ENCODE assay signal across 1 cellular context in the genomic region with DNA sequence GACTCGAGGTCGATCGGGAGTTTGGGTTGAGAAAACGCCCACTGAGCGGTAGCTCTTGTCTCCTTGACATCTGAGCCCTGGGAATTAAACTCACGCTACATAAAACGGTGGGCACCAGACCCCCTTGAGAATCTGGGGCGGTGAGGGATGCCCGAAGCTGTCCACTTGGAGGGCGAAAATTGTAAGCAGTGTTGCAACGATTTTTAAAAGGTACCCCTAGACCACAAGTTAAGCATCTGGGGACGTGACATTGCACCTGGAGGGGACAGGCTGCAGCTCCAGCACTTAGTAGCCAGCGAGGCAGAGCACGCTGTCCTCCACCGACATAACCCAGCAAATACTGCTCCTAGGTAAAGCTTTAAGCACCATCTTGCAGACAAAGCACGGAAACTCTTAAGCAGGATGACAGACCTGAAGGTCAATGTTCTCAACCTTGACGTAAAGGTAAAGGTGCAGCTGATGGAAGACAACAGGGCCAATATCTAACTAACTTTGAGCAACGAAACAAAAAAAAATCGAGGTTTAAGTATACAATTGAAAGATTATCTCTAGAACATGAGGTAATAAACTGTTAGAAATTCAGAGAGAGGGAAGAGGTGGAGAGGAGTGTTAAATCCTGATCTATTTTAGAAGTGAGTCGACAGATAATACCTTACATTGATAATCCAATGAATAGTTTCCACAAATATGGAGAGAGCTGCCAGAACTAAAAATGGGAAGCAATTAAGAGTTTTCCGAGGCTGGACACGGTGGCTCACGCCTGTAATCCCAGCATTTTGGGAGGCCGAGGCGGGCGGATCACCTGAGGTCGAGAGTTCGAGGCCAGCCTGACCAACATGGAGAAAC.
A peak's percentile ranks its signal among the peaks of the same experiment; 100 is the strongest.
TF ChIP-seq lines count a peak whose summit lies in the region.

No MANE protein-coding gene starts in this region.

TF ChIP-seq in HepG2, 621 proteins besides CTCF, POLR2A, EP300 and RAD21 (continued from another document and continues in another):
- TF ChIP-seq YY1 (IDR thresholded peaks at IDR 0.05; ENCODE audit: insufficient read depth, insufficient replicate concordance, low read depth, low read length) (peak; percentile 15), TCF7L2 (IDR thresholded peaks at IDR 0.05; ENCODE audit: low read depth, low read length) (no peak), ZNF543 (CRISPR knock-in tag; IDR thresholded peaks at IDR 0.05) (peak; percentile 65), TRIM24 (CRISPR knock-in tag; IDR thresholded peaks at IDR 0.05) (no peak), ZNF530 (CRISPR knock-in tag; IDR thresholded peaks at IDR 0.05; ENCODE audit: low read depth) (no peak), ZNF44 (CRISPR knock-in tag; IDR thresholded peaks at IDR 0.05) (no peak; the same call in 1 of the 2 replicates), GABPA (IDR thresholded peaks at IDR 0.05; ENCODE audit: low read depth, low read length) (no peak), GABPA (CRISPR knock-in tag; IDR thresholded peaks at IDR 0.05; ENCODE audit: low read depth) (no peak), SNAPC2 (CRISPR knock-in tag; IDR thresholded peaks at IDR 0.05) (no peak), ZNF615 (CRISPR knock-in tag; IDR thresholded peaks at IDR 0.05; ENCODE audit: borderline replicate concordance) (0 out of 2 replicates have a peak, but pooled peaks have one; percentile 79), SOX6 (IDR thresholded peaks at IDR 0.05) (no peak), SOX6 (CRISPR knock-in tag; IDR thresholded peaks at IDR 0.05) (peak; percentile 50; the same call in 1 of the 2 replicates), ZNF724P (CRISPR knock-in tag; IDR thresholded peaks at IDR 0.05; ENCODE audit: borderline replicate concordance) (no peak), ZNF34 (CRISPR knock-in tag; IDR thresholded peaks at IDR 0.05; ENCODE audit: borderline replicate concordance) (no peak), ZNF670 (CRISPR knock-in tag; IDR thresholded peaks at IDR 0.05; ENCODE audit: borderline replicate concordance) (no peak), ELF4 (CRISPR knock-in tag; IDR thresholded peaks at IDR 0.05; ENCODE audit: borderline replicate concordance) (no peak), ZNF598 (CRISPR knock-in tag; IDR thresholded peaks at IDR 0.05; ENCODE audit: borderline replicate concordance) (peak; percentile 80; the same call in 1 of the 2 replicates), ZNF556 (CRISPR knock-in tag; IDR thresholded peaks at IDR 0.05; ENCODE audit: borderline replicate concordance) (no peak; the same call in 1 of the 2 replicates), ZNF678 (CRISPR knock-in tag; IDR thresholded peaks at IDR 0.05) (0 out of 2 replicates have a peak, but pooled peaks have one; percentile 68), HOXA3 (CRISPR knock-in tag; IDR thresholded peaks at IDR 0.05) (0 out of 2 replicates have a peak, but pooled peaks have one; percentile 11), EED (CRISPR knock-in tag; IDR thresholded peaks at IDR 0.05) (no peak), ZNF460 (CRISPR knock-in tag; IDR thresholded peaks at IDR 0.05; ENCODE audit: borderline replicate concordance) (peak; percentile 86; the same call in 1 of the 2 replicates), ZNF746 (CRISPR knock-in tag; IDR thresholded peaks at IDR 0.05) (no peak; the same call in 1 of the 2 replicates), RARG (CRISPR knock-in tag; IDR thresholded peaks at IDR 0.05; ENCODE audit: low read depth) (no peak), ZNF256 (CRISPR knock-in tag; conservative IDR thresholded peaks at IDR 0.05) (no peak), ZNF251 (CRISPR knock-in tag; IDR thresholded peaks at IDR 0.05) (peak; percentile 31; the same call in 1 of the 2 replicates), DPF2 (CRISPR knock-in tag; IDR thresholded peaks at IDR 0.05; ENCODE audit: borderline replicate concordance, low read depth) (peak; percentile 20; the same call in 1 of the 2 replicates), EHMT2 (IDR thresholded peaks at IDR 0.05; ENCODE audit: borderline replicate concordance, low read depth, low read length) (no peak), ZNF788 (CRISPR knock-in tag; IDR thresholded peaks at IDR 0.05; ENCODE audit: borderline replicate concordance) (peak; percentile 83; the same call in 1 of the 2 replicates)
- TF ChIP-seq, protein P1, sequence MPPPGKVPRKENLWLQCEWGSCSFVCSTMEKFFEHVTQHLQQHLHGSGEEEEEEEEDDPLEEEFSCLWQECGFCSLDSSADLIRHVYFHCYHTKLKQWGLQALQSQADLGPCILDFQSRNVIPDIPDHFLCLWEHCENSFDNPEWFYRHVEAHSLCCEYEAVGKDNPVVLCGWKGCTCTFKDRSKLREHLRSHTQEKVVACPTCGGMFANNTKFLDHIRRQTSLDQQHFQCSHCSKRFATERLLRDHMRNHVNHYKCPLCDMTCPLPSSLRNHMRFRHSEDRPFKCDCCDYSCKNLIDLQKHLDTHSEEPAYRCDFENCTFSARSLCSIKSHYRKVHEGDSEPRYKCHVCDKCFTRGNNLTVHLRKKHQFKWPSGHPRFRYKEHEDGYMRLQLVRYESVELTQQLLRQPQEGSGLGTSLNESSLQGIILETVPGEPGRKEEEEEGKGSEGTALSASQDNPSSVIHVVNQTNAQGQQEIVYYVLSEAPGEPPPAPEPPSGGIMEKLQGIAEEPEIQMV (CRISPR knock-in tag; IDR thresholded peaks at IDR 0.05; ENCODE audit: low read depth): peak; percentile 18; the same call in 1 of the 2 replicates
- TF ChIP-seq, protein P2, sequence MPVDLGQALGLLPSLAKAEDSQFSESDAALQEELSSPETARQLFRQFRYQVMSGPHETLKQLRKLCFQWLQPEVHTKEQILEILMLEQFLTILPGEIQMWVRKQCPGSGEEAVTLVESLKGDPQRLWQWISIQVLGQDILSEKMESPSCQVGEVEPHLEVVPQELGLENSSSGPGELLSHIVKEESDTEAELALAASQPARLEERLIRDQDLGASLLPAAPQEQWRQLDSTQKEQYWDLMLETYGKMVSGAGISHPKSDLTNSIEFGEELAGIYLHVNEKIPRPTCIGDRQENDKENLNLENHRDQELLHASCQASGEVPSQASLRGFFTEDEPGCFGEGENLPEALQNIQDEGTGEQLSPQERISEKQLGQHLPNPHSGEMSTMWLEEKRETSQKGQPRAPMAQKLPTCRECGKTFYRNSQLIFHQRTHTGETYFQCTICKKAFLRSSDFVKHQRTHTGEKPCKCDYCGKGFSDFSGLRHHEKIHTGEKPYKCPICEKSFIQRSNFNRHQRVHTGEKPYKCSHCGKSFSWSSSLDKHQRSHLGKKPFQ (CRISPR knock-in tag; IDR thresholded peaks at IDR 0.05; ENCODE audit: insufficient replicate concordance): peak; percentile 63
- TF ChIP-seq, protein P3, sequence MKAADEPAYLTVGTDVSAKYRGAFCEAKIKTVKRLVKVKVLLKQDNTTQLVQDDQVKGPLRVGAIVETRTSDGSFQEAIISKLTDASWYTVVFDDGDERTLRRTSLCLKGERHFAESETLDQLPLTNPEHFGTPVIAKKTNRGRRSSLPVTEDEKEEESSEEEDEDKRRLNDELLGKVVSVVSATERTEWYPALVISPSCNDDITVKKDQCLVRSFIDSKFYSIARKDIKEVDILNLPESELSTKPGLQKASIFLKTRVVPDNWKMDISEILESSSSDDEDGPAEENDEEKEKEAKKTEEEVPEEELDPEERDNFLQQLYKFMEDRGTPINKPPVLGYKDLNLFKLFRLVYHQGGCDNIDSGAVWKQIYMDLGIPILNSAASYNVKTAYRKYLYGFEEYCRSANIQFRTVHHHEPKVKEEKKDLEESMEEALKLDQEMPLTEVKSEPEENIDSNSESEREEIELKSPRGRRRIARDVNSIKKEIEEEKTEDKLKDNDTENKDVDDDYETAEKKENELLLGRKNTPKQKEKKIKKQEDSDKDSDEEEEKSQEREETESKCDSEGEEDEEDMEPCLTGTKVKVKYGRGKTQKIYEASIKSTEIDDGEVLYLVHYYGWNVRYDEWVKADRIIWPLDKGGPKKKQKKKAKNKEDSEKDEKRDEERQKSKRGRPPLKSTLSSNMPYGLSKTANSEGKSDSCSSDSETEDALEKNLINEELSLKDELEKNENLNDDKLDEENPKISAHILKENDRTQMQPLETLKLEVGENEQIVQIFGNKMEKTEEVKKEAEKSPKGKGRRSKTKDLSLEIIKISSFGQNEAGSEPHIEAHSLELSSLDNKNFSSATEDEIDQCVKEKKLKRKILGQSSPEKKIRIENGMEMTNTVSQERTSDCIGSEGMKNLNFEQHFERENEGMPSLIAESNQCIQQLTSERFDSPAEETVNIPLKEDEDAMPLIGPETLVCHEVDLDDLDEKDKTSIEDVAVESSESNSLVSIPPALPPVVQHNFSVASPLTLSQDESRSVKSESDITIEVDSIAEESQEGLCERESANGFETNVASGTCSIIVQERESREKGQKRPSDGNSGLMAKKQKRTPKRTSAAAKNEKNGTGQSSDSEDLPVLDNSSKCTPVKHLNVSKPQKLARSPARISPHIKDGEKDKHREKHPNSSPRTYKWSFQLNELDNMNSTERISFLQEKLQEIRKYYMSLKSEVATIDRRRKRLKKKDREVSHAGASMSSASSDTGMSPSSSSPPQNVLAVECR (CRISPR knock-in tag; IDR thresholded peaks at IDR 0.05; ENCODE audit: borderline replicate concordance): no peak
- TF ChIP-seq, protein P4, sequence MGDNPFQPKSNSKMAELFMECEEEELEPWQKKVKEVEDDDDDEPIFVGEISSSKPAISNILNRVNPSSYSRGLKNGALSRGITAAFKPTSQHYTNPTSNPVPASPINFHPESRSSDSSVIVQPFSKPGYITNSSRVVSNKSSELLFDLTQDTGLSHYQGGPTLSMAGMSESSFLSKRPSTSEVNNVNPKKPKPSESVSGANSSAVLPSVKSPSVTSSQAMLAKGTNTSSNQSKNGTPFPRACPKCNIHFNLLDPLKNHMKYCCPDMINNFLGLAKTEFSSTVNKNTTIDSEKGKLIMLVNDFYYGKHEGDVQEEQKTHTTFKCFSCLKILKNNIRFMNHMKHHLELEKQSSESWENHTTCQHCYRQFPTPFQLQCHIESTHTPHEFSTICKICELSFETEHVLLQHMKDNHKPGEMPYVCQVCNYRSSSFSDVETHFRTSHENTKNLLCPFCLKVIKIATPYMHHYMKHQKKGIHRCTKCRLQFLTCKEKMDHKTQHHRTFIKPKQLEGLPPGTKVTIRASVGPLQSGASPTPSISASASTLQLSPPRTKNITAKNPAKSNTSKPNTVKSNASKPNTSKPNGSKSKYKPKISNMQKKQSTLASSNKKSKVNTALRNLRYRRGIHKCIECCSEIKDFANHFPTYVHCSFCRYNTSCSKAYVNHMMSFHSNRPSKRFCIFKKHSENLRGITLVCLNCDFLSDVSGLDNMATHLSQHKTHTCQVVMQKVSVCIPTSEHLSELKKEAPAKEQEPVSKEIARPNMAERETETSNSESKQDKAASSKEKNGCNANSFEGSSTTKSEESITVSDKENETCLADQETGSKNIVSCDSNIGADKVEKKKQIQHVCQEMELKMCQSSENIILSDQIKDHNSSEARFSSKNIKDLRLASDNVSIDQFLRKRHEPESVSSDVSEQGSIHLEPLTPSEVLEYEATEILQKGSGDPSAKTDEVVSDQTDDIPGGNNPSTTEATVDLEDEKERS (CRISPR knock-in tag; IDR thresholded peaks at IDR 0.05): no peak
- TF ChIP-seq, protein P5, sequence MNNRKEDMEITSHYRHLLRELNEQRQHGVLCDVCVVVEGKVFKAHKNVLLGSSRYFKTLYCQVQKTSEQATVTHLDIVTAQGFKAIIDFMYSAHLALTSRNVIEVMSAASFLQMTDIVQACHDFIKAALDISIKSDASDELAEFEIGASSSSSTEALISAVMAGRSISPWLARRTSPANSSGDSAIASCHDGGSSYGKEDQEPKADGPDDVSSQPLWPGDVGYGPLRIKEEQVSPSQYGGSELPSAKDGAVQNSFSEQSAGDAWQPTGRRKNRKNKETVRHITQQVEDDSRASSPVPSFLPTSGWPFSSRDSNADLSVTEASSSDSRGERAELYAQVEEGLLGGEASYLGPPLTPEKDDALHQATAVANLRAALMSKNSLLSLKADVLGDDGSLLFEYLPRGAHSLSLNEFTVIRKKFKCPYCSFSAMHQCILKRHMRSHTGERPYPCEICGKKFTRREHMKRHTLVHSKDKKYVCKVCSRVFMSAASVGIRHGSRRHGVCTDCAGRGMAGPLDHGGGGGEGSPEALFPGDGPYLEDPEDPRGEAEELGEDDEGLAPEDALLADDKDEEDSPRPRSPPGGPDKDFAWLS (CRISPR knock-in tag; IDR thresholded peaks at IDR 0.05; ENCODE audit: borderline replicate concordance): peak; percentile 73; the same call in 1 of the 2 replicates
- TF ChIP-seq, protein P6, sequence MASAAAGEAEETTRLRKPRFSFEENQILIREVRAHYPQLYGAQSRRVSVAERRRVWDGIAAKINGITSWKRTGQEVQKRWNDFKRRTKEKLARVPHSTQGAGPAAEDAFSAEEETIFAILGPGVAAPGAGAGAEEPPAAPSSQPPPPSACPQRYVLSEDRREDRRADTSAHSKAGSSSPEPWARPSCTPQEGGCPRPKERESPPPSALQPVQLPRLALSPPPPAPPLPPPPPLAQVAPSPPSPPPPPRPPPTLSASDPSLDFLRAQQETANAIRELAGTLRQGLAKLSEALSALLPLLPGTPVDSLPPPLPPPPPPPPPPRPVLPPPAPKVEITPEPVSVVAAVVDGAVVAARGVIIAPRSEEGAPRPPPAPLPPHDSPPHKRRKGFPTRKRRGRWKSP (CRISPR knock-in tag; IDR thresholded peaks at IDR 0.05): no peak; the same call in none of the 2 replicates
- TF ChIP-seq, protein P7, sequence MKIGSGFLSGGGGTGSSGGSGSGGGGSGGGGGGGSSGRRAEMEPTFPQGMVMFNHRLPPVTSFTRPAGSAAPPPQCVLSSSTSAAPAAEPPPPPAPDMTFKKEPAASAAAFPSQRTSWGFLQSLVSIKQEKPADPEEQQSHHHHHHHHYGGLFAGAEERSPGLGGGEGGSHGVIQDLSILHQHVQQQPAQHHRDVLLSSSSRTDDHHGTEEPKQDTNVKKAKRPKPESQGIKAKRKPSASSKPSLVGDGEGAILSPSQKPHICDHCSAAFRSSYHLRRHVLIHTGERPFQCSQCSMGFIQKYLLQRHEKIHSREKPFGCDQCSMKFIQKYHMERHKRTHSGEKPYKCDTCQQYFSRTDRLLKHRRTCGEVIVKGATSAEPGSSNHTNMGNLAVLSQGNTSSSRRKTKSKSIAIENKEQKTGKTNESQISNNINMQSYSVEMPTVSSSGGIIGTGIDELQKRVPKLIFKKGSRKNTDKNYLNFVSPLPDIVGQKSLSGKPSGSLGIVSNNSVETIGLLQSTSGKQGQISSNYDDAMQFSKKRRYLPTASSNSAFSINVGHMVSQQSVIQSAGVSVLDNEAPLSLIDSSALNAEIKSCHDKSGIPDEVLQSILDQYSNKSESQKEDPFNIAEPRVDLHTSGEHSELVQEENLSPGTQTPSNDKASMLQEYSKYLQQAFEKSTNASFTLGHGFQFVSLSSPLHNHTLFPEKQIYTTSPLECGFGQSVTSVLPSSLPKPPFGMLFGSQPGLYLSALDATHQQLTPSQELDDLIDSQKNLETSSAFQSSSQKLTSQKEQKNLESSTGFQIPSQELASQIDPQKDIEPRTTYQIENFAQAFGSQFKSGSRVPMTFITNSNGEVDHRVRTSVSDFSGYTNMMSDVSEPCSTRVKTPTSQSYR (CRISPR knock-in tag; IDR thresholded peaks at IDR 0.05; ENCODE audit: borderline replicate concordance): no peak
- TF ChIP-seq, protein P8, sequence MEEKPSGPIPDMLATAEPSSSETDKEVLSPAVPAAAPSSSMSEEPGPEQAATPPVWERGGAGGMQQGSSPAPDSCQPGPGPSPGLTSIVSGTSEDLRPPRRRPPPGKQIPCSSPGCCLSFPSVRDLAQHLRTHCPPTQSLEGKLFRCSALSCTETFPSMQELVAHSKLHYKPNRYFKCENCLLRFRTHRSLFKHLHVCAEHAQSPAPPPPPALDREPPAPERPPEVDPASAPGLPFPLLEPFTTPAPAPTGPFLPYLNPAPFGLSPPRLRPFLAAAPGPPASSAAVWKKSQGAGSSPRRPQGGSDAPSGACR (CRISPR knock-in tag; IDR thresholded peaks at IDR 0.05): peak; percentile 38; the same call in 1 of the 2 replicates
